17 cellular contexts compared by ENCODE assay signal in genomic region chr19:2483084-2483483, GRCh38. TPM values are rescaled to one million over a fixed set of nuclear protein-coding genes. Genes with fewer than 3 reads are reported as not detected.
A peak's percentile ranks its signal among the peaks of the same experiment; 100 is the strongest.
DNase-seq lines count a peak whose midpoint lies in the region; ATAC-seq and TF ChIP-seq lines count a peak whose summit lies in the region.
"Had no signal": no experiment of that assay in that cellular context is flagged by ENCODE, and none has a peak within 500 bp of the region (broad histone marks: within the 10 kb centered on the region; RNA-seq: fewer than 3 reads in every experiment).

No MANE protein-coding gene starts in this region.

- intact Hi-C loops in activated T-helper 1 cell treated with anti-CD3 and anti-CD28 coated beads, Interleukin-12 subunit alpha, Interleukin-12 subunit beta, Interleukin-2, Interleukin-4 antibody, amounts not matched to agents 30 ng/mL and 10 ng/mL and 1 ng/mL, durations not matched to agents 14 hours and 24 hours and 36 hours (cut with micrococcal nuclease) = no loop called here

- peaks cover 6% of the 10 kb centered on the region for H3K79me2 ChIP-seq in GM23248 (ENCODE audit: insufficient read depth)
- H3K79me2 ChIP-seq in osteoblast (ENCODE audit: insufficient read depth, low read length) = peaks cover 5% of the 10 kb centered on the region

- H3K4me2 ChIP-seq in GM23248 (ENCODE audit: unreplicated experiment) (no peak overlapping the region), osteoblast (ENCODE audit: insufficient read depth, low read length) (no peak overlapping the region)
- H3K4me2 ChIP-seq: A549, BLaER1, GM23338 had no signal

- no peak overlapping the region for H3K27ac Mint-ChIP-seq in activated T-helper 1 cell treated with anti-CD3 and anti-CD28 coated beads, Interleukin-12 subunit alpha, Interleukin-12 subunit beta, Interleukin-2, Interleukin-4 antibody, amounts not matched to agents 30 ng/mL and 10 ng/mL and 1 ng/mL, durations not matched to agents 14 hours and 24 hours and 36 hours
- H3K27ac Mint-ChIP-seq: GM23338, HFFc6 had no signal

- H3K36me3 ChIP-seq in GM23248 (ENCODE audit: low read depth) (peaks cover under 1% of the 10 kb centered on the region), osteoblast (ENCODE audit: insufficient read depth, low read length) (peaks cover 4% of the 10 kb centered on the region)
- H3K36me3 ChIP-seq: BLaER1 had no signal

- H2AFZ ChIP-seq in GM23248 = no peak overlapping the region
- H2AFZ ChIP-seq in osteoblast (ENCODE audit: low read length) = no peak overlapping the region
- H2AFZ ChIP-seq: GM23338 had no signal

- H3K27ac ChIP-seq in GM23248 (no peak overlapping the region), osteoblast (ENCODE audit: low read depth, low read length) (no peak overlapping the region)
- H3K27ac ChIP-seq: 22Rv1, A549, BLaER1 had no signal

- H3K4me1 ChIP-seq in GM23248 (ENCODE audit: insufficient read depth) = no peaks in the 10 kb centered on the region
- peaks cover 3% of the 10 kb centered on the region for H3K4me1 ChIP-seq in osteoblast (ENCODE audit: insufficient read depth, low read length)
- H3K4me1 ChIP-seq: Caco-2 had no signal

- H3K27me3 ChIP-seq in GM23248 (replicated peaks; ENCODE audit: insufficient read depth) (no peaks in the 10 kb centered on the region), osteoblast (ENCODE audit: insufficient read depth, low read length) (no peaks in the 10 kb centered on the region)
- H3K27me3 ChIP-seq: BLaER1 had no signal

- in situ Hi-C loops in GM23248 (cut with MboI) = loop anchor here (10.0 kb wide), 1 partner anchor 102 kb away; no protein-coding TSS in a partner anchor

- peak; percentile 35 for DNase-seq in DMS 273 (lab: John Stamatoyannopoulos, UW; ENCODE audit: unreplicated experiment)
- no peak for DNase-seq in DMS 273 treated with DMSO at 0.1 percent for 48 hours (lab: John Stamatoyannopoulos, UW)
- peak; percentile 60 for DNase-seq in GM23248
- DNase-seq in RKO (ENCODE audit: low spot score) = peak; percentile 17
- peak; percentile 52 for DNase-seq in osteoblast (ENCODE audit: insufficient read length, low spot score, missing footprints)
- DNase-seq in activated T-helper 1 cell treated with anti-CD3 and anti-CD28 coated beads, Interleukin-12 subunit alpha, Interleukin-12 subunit beta, Interleukin-2, Interleukin-4 antibody, amounts not matched to agents 30 ng/mL and 10 ng/mL and 1 ng/mL, durations not matched to agents 14 hours and 24 hours and 36 hours (ENCODE audit: low spot score) = no peak
- DNase-seq: AML-193; Caco-2; CD8-positive, alpha-beta memory T cell; HCEC 1CT; HFFc6; KG1 had no signal

- H3K27me3 Mint-ChIP-seq in activated T-helper 1 cell treated with anti-CD3 and anti-CD28 coated beads, Interleukin-12 subunit alpha, Interleukin-12 subunit beta, Interleukin-2, Interleukin-4 antibody, amounts not matched to agents 30 ng/mL and 10 ng/mL and 1 ng/mL, durations not matched to agents 14 hours and 24 hours and 36 hours (ENCODE audit: insufficient read depth) = peaks cover 14% of the 10 kb centered on the region

- no peaks in the 10 kb centered on the region for H3K9me2 ChIP-seq in GM23248 (ENCODE audit: insufficient read depth)

- no peak overlapping the region for H3K4me3 Mint-ChIP-seq in activated T-helper 1 cell treated with anti-CD3 and anti-CD28 coated beads, Interleukin-12 subunit alpha, Interleukin-12 subunit beta, Interleukin-2, Interleukin-4 antibody, amounts not matched to agents 30 ng/mL and 10 ng/mL and 1 ng/mL, durations not matched to agents 14 hours and 24 hours and 36 hours
- H3K4me3 Mint-ChIP-seq: GM23338, HFFc6 had no signal

- WGBS in GM23248 (ENCODE audit: low coverage in 1 of 2, low lambda C conversion rate in 2 of 2, missing lambda C conversion rate in 2 of 2), 2 experiments = 90 to 92% methylated on average over 6 of the region's 6 CpGs

- TF ChIP-seq CTCF in osteoblast (IDR thresholded peaks at IDR 0.05; ENCODE audit: extremely low read depth, low read depth, low read length) = no peak

- ATAC-seq in GM21723 (IDR thresholded peaks at IDR 0.05; ENCODE audit: unreplicated experiment) = no peak
- ATAC-seq: A549, GM23338 had no signal

- peaks cover 8% of the 10 kb centered on the region for H3K36me3 Mint-ChIP-seq in activated T-helper 1 cell treated with anti-CD3 and anti-CD28 coated beads, Interleukin-12 subunit alpha, Interleukin-12 subunit beta, Interleukin-2, Interleukin-4 antibody, amounts not matched to agents 30 ng/mL and 10 ng/mL and 1 ng/mL, durations not matched to agents 14 hours and 24 hours and 36 hours (ENCODE audit: low read depth)

- H3K9me3 Mint-ChIP-seq in activated T-helper 1 cell treated with anti-CD3 and anti-CD28 coated beads, Interleukin-12 subunit alpha, Interleukin-12 subunit beta, Interleukin-2, Interleukin-4 antibody, amounts not matched to agents 30 ng/mL and 10 ng/mL and 1 ng/mL, durations not matched to agents 14 hours and 24 hours and 36 hours = peaks cover 5% of the 10 kb centered on the region
- H3K9me3 Mint-ChIP-seq: HFFc6 had no signal

- H3K4me3 ChIP-seq in GM23248 (no peak overlapping the region), osteoblast (ENCODE audit: insufficient read depth, low read length) (no peak overlapping the region)
- H3K4me3 ChIP-seq: A549, BLaER1, GM23338 had no signal

- H3K9me3 ChIP-seq in GM23248 (ENCODE audit: low read depth) (no peaks in the 10 kb centered on the region), osteoblast (ENCODE audit: low read depth, low read length) (peaks cover 7% of the 10 kb centered on the region)
- H3K9me3 ChIP-seq: A549, Caco-2 had no signal

- H4K20me1 ChIP-seq in GM23248 (ENCODE audit: insufficient read depth) (no peaks in the 10 kb centered on the region), osteoblast (ENCODE audit: insufficient read depth, low read length) (peaks cover 5% of the 10 kb centered on the region)

- no peak overlapping the region for H3K9ac ChIP-seq in GM23248
- H3K9ac ChIP-seq: BLaER1 had no signal

- H3F3A ChIP-seq in GM23248 (ENCODE audit: insufficient read depth) = peaks cover 17% of the 10 kb centered on the region

- peaks cover 12% of the 10 kb centered on the region for H3K4me1 Mint-ChIP-seq in activated T-helper 1 cell treated with anti-CD3 and anti-CD28 coated beads, Interleukin-12 subunit alpha, Interleukin-12 subunit beta, Interleukin-2, Interleukin-4 antibody, amounts not matched to agents 30 ng/mL and 10 ng/mL and 1 ng/mL, durations not matched to agents 14 hours and 24 hours and 36 hours (ENCODE audit: low read depth)

RNA-seq across cellular contexts. Expression of gene GADD45B, which starts 7.2 kb away (rescaled TPM):
- 89.7 TPM in 2 replicates for total RNA-seq in GM23248 (2014; rRNA removed; shearing (Covaris generic))
- 95.0 and 96.1 TPM in 2 replicates for polyA plus RNA-seq in GM23248 (2016; fragmentation: Nextera tagmentation; extraction: Ambion mirVana)
- total RNA-seq in osteoblast = 41.8 and 46.3 TPM in 2 replicates
- total RNA-seq in activated T-helper 1 cell treated with anti-CD3 and anti-CD28 coated beads, Interleukin-12 subunit alpha, Interleukin-12 subunit beta, Interleukin-2, Interleukin-4 antibody, amounts not matched to agents 30 ng/mL and 10 ng/mL and 1 ng/mL, durations not matched to agents 14 hours and 24 hours and 36 hours = 129 and 132 TPM in 2 replicates

RNA-seq across cellular contexts. Expression of gene LMNB2, which starts 26.3 kb away (rescaled TPM):
- 93.7 and 119 TPM in 2 replicates for total RNA-seq in GM23248 (2014; rRNA removed; shearing (Covaris generic))
- polyA plus RNA-seq in GM23248 (2016; fragmentation: Nextera tagmentation; extraction: Ambion mirVana) = 25.2 and 25.9 TPM in 2 replicates
- total RNA-seq in osteoblast = 24.2 and 24.6 TPM in 2 replicates
- 109 and 116 TPM in 2 replicates for total RNA-seq in activated T-helper 1 cell treated with anti-CD3 and anti-CD28 coated beads, Interleukin-12 subunit alpha, Interleukin-12 subunit beta, Interleukin-2, Interleukin-4 antibody, amounts not matched to agents 30 ng/mL and 10 ng/mL and 1 ng/mL, durations not matched to agents 14 hours and 24 hours and 36 hours

RNA-seq across cellular contexts. Expression of gene TIMM13, which starts 55.7 kb away (rescaled TPM):
- total RNA-seq in GM23248 (2014; rRNA removed; shearing (Covaris generic)) = 56.4 and 57.6 TPM in 2 replicates
- 143 and 161 TPM in 2 replicates for polyA plus RNA-seq in GM23248 (2016; fragmentation: Nextera tagmentation; extraction: Ambion mirVana)
- total RNA-seq in osteoblast = 27.7 and 27.9 TPM in 2 replicates
- 178 and 185 TPM in 2 replicates for total RNA-seq in activated T-helper 1 cell treated with anti-CD3 and anti-CD28 coated beads, Interleukin-12 subunit alpha, Interleukin-12 subunit beta, Interleukin-2, Interleukin-4 antibody, amounts not matched to agents 30 ng/mL and 10 ng/mL and 1 ng/mL, durations not matched to agents 14 hours and 24 hours and 36 hours

Comparison
In these comparisons a context has a peak if more than half of its experiments do, and no peak if none do; other contexts are left out.
1. DNase-seq: peak in DMS 273 (single experiment), GM23248 (single experiment), RKO (single experiment) and osteoblast (single experiment); none in DMS 273 treated with DMSO at 0.1 percent for 48 hours (single experiment) and activated T-helper 1 cell treated with anti-CD3 and anti-CD28 coated beads, Interleukin-12 subunit alpha, Interleukin-12 subunit beta, Interleukin-2, Interleukin-4 antibody, amounts not matched to agents 30 ng/mL and 10 ng/mL and 1 ng/mL, durations not matched to agents 14 hours and 24 hours and 36 hours (single experiment).